18 cellular contexts compared by ENCODE assay signal in genomic region chr14:37093364-37093763, GRCh38.
"Had no signal": no experiment of that assay in that cellular context is flagged by ENCODE, and none has a peak within 500 bp of the region (broad histone marks: within the 10 kb centered on the region; RNA-seq: fewer than 3 reads in every experiment).

No MANE protein-coding gene starts in this region.

- H3K4me3 ChIP-seq: body of pancreas, lower lobe of right lung, transverse colon had no signal

- DNase-seq: activated CD4-positive, alpha-beta T cell treated with anti-CD3 and anti-CD28 coated beads for 1 hour; activated gamma-delta T cell treated with Interleukin-2 at 50 U/mL for 16 hours; activated T-cell treated with anti-CD3 and anti-CD28 coated beads, Interleukin-2, amount 50 U/mL, for 1 hour; anterior cingulate cortex; body of pancreas; caudate nucleus; dermis blood vessel endothelial cell; effector CD8-positive, alpha-beta T cell; foreskin keratinocyte; immature natural killer cell; lower lobe of right lung; naive thymus-derived CD4-positive, alpha-beta T cell; occipital lobe; posterior cingulate gyrus; stimulated activated CD4-positive, alpha-beta T cell treated with anti-CD3 and anti-CD28 coated beads, Interleukin-2, amount 100 ng/mL, for 48 hours; stimulated activated CD8-positive, alpha-beta memory T cell treated with anti-CD3 and anti-CD28 coated beads, Interleukin-4, amount 100 ng/mL, for 48 hours; stimulated activated naive B cell treated with anti-CD40 and anti-IgM and Interleukin-4, amounts not matched to agents 10 μg/mL and 1 μg/mL and 100 μg/mL, for 72 hours; transverse colon had no signal

- H3K27ac ChIP-seq: body of pancreas, foreskin keratinocyte, lower lobe of right lung, transverse colon had no signal
